Comparison of ENCODE assay signal across 8 cellular contexts in the genomic region with DNA sequence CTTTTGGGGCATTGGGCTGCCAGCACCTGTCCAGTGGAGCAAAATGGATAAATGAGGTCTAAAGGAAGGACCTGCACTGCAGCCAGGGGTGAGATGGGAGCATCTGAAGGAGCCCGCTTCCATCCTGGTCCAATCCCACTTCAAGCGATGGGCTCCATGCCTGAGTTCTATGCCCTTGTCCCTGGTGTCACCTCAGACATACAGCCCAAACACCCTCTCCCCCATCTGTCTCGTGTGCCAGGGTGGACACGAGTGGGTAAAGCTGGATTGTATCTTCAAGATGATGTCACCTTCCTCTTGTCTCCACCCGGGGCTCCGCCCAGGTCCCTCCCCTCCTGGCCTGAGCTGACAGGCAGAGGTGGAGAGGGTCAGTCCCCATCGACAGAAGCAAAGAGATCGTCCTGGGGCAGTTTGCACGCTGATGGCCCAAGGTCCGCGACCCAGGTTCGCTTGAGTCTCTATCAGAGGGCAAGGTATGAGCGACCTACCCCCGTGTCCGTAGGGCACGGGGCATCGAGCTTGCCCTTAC. TPM values are rescaled to one million over a fixed set of nuclear protein-coding genes. Genes with fewer than 3 reads are reported as not detected.
DNase-seq lines count a peak whose midpoint lies in the region; ATAC-seq and TF ChIP-seq lines count a peak whose summit lies in the region.

No MANE protein-coding gene starts in this region.

- peak; percentile 71 for DNase-seq in activated CD4-positive, alpha-beta T cell treated with anti-CD3 and anti-CD28 coated beads for 36 hours
- no peak for DNase-seq in activated CD4-positive, alpha-beta T cell treated with anti-CD3 and anti-CD28 coated beads for 1 hour
- DNase-seq in SJCRH30: peak; percentile 25 to 31
- DNase-seq in body of pancreas: peak; percentile 63 to 65 (median 64)
- DNase-seq in KG1 (lab: John Stamatoyannopoulos, UW): no peak

- no peak overlapping the region for H3K27ac ChIP-seq in SJCRH30
- peak overlapping the region; percentile 62 to 82 (median 78) for H3K27ac ChIP-seq in body of pancreas
- H3K27ac ChIP-seq in skin epidermis: peak overlapping the region in 20 of 21 experiments; percentile 79 to 96 (median 90)

- H3K36me3 Mint-ChIP-seq in activated CD4-positive, alpha-beta T cell treated with anti-CD3 and anti-CD28 coated beads for 36 hours (ENCODE audit: low read depth): peaks cover 25% of the 10 kb centered on the region

- CTCF ChIA-PET in activated CD4-positive, alpha-beta T cell treated with anti-CD3 and anti-CD28 coated beads for 36 hours (lab: Charles Lee): interaction anchor here (0.6 to 5.1 kb wide), 8 partner anchors 19 to 966 kb away, joined by 3 to 34 read pairs (median 7); no protein-coding TSS in a partner anchor

- intact Hi-C loops in activated CD4-positive, alpha-beta T cell treated with anti-CD3 and anti-CD28 coated beads for 36 hours (cut with DNase I, micrococcal nuclease): loop anchor here (1.0 to 5.0 kb wide), 5 partner anchors 52 to 361 kb away; no protein-coding TSS in a partner anchor
- intact Hi-C loops in body of pancreas (cut with DNase I): loop anchor here (5.0 kb wide), 1 partner anchor 164 kb away; no protein-coding TSS in a partner anchor

- no peaks in the 10 kb centered on the region for H3K27me3 ChIP-seq in SJCRH30
- H3K27me3 ChIP-seq in body of pancreas: no peaks in the 10 kb centered on the region

- H3K4me3 Mint-ChIP-seq in activated CD4-positive, alpha-beta T cell treated with anti-CD3 and anti-CD28 coated beads for 36 hours: peak overlapping the region; percentile 76

- H3K36me3 ChIP-seq in SJCRH30 (no peaks in the 10 kb centered on the region), body of pancreas (replicated peaks in 1 of 2; ENCODE audit: insufficient read depth in 1 of 2, low read depth in 2 of 2) (no peaks in the 10 kb centered on the region)

- H3K4me1 ChIP-seq in SJCRH30 (peaks cover 16% of the 10 kb centered on the region; the same call in 1 of the 2 replicates), body of pancreas (peaks cover 23% of the 10 kb centered on the region)

- no peak for TF ChIP-seq CTCF in body of pancreas (IDR thresholded peaks at IDR 0.05)

- POLR2A ChIA-PET in activated CD4-positive, alpha-beta T cell treated with anti-CD3 and anti-CD28 coated beads for 36 hours (lab: Charles Lee): interaction anchor here (0.6 to 1.9 kb wide), 5 partner anchors 12 to 171 kb away, joined by 3 to 9 read pairs (median 5); a partner anchor contains a TSS

- TF ChIP-seq POLR2A in body of pancreas (IDR thresholded peaks at IDR 0.05): no peak

- no peaks in the 10 kb centered on the region for H3K9me3 Mint-ChIP-seq in activated CD4-positive, alpha-beta T cell treated with anti-CD3 and anti-CD28 coated beads for 36 hours (ENCODE audit: low read depth)

- H3K27me3 Mint-ChIP-seq in activated CD4-positive, alpha-beta T cell treated with anti-CD3 and anti-CD28 coated beads for 36 hours: no peaks in the 10 kb centered on the region

- ATAC-seq in activated CD4-positive, alpha-beta T cell treated with anti-CD3 and anti-CD28 coated beads for 36 hours: no peak
- ATAC-seq in HG02852 (IDR thresholded peaks at IDR 0.05; ENCODE audit: unreplicated experiment) (peak; percentile 15), body of pancreas (peak; percentile 12)

- peak overlapping the region; percentile 80 for H3K27ac Mint-ChIP-seq in activated CD4-positive, alpha-beta T cell treated with anti-CD3 and anti-CD28 coated beads for 36 hours

- 9 to 11% methylated on average over 17 of the region's 17 CpGs for WGBS in body of pancreas, 2 donors

- peaks cover 50% of the 10 kb centered on the region for H3K4me1 Mint-ChIP-seq in activated CD4-positive, alpha-beta T cell treated with anti-CD3 and anti-CD28 coated beads for 36 hours

- H3K9me3 ChIP-seq in SJCRH30 (replicated peaks): no peaks in the 10 kb centered on the region
- no peaks in the 10 kb centered on the region for H3K9me3 ChIP-seq in body of pancreas
- no peaks in the 10 kb centered on the region for H3K9me3 ChIP-seq in iPS-18c (ENCODE audit: control insufficient read depth, insufficient read depth, low read length)

- H3K4me3 ChIP-seq in SJCRH30 (peak overlapping the region; percentile 65), body of pancreas (peak overlapping the region; percentile 47 to 66), iPS-18c (ENCODE audit: insufficient read depth, low read depth, low read length) (peak overlapping the region; percentile 88), skin epidermis (peak overlapping the region; percentile 54 to 89 (median 81))

RNA-seq across cellular contexts. Expression of a gene that starts 0.5 kb away (rescaled TPM):
- 10 to 100 TPM; 15.8 to 16.3 TPM for total RNA-seq in activated CD4-positive, alpha-beta T cell treated with anti-CD3 and anti-CD28 coated beads for 36 hours
- 3.1 and 3.2 TPM in 2 replicates for total RNA-seq in SJCRH30 (2014; rRNA removed; shearing (Covaris generic))
- total RNA-seq in body of pancreas: 10 to 100 TPM in 1 of 2 donors, 1 to 10 TPM in 1; 8.6 to 21.5 TPM

RNA-seq across cellular contexts. Expression of a gene that starts 11.6 kb away (rescaled TPM):
- 100 to 1,000 TPM; 569 to 649 TPM for total RNA-seq in activated CD4-positive, alpha-beta T cell treated with anti-CD3 and anti-CD28 coated beads for 36 hours
- total RNA-seq in SJCRH30 (2014; rRNA removed; shearing (Covaris generic)): 126 and 129 TPM in 2 replicates
- total RNA-seq in body of pancreas: 10 to 100 TPM; 22.6 to 27.7 TPM

Comparison
In these comparisons a context has a peak if more than half of its experiments do, and no peak if none do; other contexts are left out.
1. DNase-seq: peak in activated CD4-positive, alpha-beta T cell treated with anti-CD3 and anti-CD28 coated beads for 36 hours (single experiment), SJCRH30 (2 of 2) and body of pancreas (4 of 4); none in activated CD4-positive, alpha-beta T cell treated with anti-CD3 and anti-CD28 coated beads for 1 hour (single experiment) and KG1 (single experiment).
2. Peak in every context shown above with its lines, with median percentiles within 50 percentile points of each other: H3K4me3 ChIP-seq.